ENCODE assay signal across 29 cellular contexts in the genomic region with DNA sequence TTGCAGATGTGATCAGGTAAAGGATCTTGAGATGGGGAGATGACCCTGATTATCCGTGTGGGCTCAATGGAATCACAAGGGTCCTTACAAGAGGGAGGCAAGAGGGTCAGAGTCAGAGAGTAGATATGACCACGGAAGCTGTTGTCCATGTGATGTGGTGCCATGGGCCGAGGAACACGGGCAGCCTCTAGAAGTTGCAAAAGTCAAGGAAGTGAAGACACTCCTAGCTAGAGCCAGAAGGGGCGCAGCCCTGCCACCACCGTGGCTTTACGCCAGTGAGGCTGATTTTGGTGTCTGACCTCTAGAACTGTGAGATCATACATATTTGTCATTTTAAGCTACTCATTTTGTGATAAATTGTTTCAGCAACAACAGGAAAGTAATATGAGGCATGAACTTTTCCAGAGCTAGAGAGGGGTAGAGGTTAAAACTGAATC.
DNase-seq lines count a peak whose midpoint lies in the region; ATAC-seq and TF ChIP-seq lines count a peak whose summit lies in the region.
"Had no signal": no experiment of that assay in that cellular context is flagged by ENCODE, and none has a peak within 500 bp of the region (broad histone marks: within the 10 kb centered on the region; RNA-seq: fewer than 3 reads in every experiment).

No MANE protein-coding gene starts in this region.

- no peaks in the 10 kb centered on the region for H4K20me1 ChIP-seq in GM23248 (ENCODE audit: insufficient read depth)

- no peaks in the 10 kb centered on the region for H3K9me3 ChIP-seq in GM23248 (ENCODE audit: low read depth)
- H3K9me3 ChIP-seq: esophagus squamous epithelium, gastrocnemius medialis, vagina had no signal

- DNase-seq in CD14-positive monocyte (ENCODE audit: low spot score), result no peak
- DNase-seq in GM23248, result peak; percentile 18
- peak; percentile 44 for DNase-seq in left lobe of liver (ENCODE audit: low spot score)
- peak in 1 of 2 donors; percentile 42 for DNase-seq in stimulated activated effector memory CD8-positive, alpha-beta T cell treated with anti-CD3 and anti-CD28 coated beads, Interleukin-12 subunit alpha, Interleukin-12 subunit beta, amount 100 ng/mL, for 72 hours (ENCODE audit: low spot score in 2 of 2)
- DNase-seq in progenitor cell of endocrine pancreas (ENCODE audit: low spot score, unreplicated experiment), result no peak
- no peak for DNase-seq in GM19238 (ENCODE audit: insufficient read length, low spot score)
- DNase-seq in kidney glomerular epithelial cell (lab: John Stamatoyannopoulos, UW), result no peak
- DNase-seq: activated CD4-positive, alpha-beta memory T cell treated with anti-CD3 and anti-CD28 coated beads, Interleukin-2, amount 10 ng/mL, durations not matched to agents 7 days and 5 days; activated effector memory CD4-positive, alpha-beta T cell treated with Interleukin-2 at 50 U/mL for 16 hours; dermis blood vessel endothelial cell; DND-41; esophagus squamous epithelium; hippocampal formation; KBM-7; left colon; midbrain; naive thymus-derived CD8-positive, alpha-beta T cell; NCI-H1436; NCI-H2107; NCI-H446 treated with DMSO at 0.1 percent for 48 hours; occipital lobe; substantia nigra; T-helper 1 cell had no signal

- no peak overlapping the region for H3K9ac ChIP-seq in GM23248

- H3K36me3 Mint-ChIP-seq in CD14-positive monocyte, result no peaks in the 10 kb centered on the region
- no peaks in the 10 kb centered on the region for H3K36me3 Mint-ChIP-seq in stimulated activated effector memory CD8-positive, alpha-beta T cell treated with anti-CD3 and anti-CD28 coated beads, Interleukin-12 subunit alpha, Interleukin-12 subunit beta, amount 100 ng/mL, for 72 hours
- H3K36me3 Mint-ChIP-seq in progenitor cell of endocrine pancreas (ENCODE audit: insufficient read depth), result no peaks in the 10 kb centered on the region

- TF ChIP-seq CTCF in CD14-positive monocyte (IDR thresholded peaks at IDR 0.05) (peak; percentile 25), progenitor cell of endocrine pancreas (IDR thresholded peaks at IDR 0.05; ENCODE audit: unreplicated experiment) (no peak)

- no peaks in the 10 kb centered on the region for H3K27me3 ChIP-seq in GM23248 (replicated peaks; ENCODE audit: insufficient read depth)
- H3K27me3 ChIP-seq: gastrocnemius medialis, vagina had no signal

- in situ Hi-C loops in GM23248 (cut with MboI), result no loop called here

- no peak overlapping the region for H3K4me2 ChIP-seq in GM23248 (ENCODE audit: unreplicated experiment)

- no peaks in the 10 kb centered on the region for H3K9me2 ChIP-seq in GM23248 (ENCODE audit: insufficient read depth)

- intact Hi-C loops in CD14-positive monocyte (cut with micrococcal nuclease), result no loop called here

- H3K27me3 Mint-ChIP-seq in CD14-positive monocyte (ENCODE audit: low read depth in 3 of 3) (peaks cover 3 to 8% (median 5%) of the 10 kb centered on the region in 3 donors), progenitor cell of endocrine pancreas (peaks cover 20% of the 10 kb centered on the region)

- H3K27ac Mint-ChIP-seq in CD14-positive monocyte (peak overlapping the region in 1 of 7 donors; percentile 13), progenitor cell of endocrine pancreas (no peak overlapping the region)
- H3K27ac Mint-ChIP-seq in stimulated activated effector memory CD8-positive, alpha-beta T cell treated with anti-CD3 and anti-CD28 coated beads, Interleukin-12 subunit alpha, Interleukin-12 subunit beta, amount 100 ng/mL, for 72 hours, result peak overlapping the region; percentile 14
- H3K27ac Mint-ChIP-seq: activated CD4-positive, alpha-beta memory T cell treated with anti-CD3 and anti-CD28 coated beads, Interleukin-2, amount 10 ng/mL, durations not matched to agents 7 days and 5 days had no signal

- H3K9me3 Mint-ChIP-seq in CD14-positive monocyte, result peaks cover 3 to 10% (median 4%) of the 10 kb centered on the region in 7 donors
- H3K9me3 Mint-ChIP-seq in stimulated activated effector memory CD8-positive, alpha-beta T cell treated with anti-CD3 and anti-CD28 coated beads, Interleukin-12 subunit alpha, Interleukin-12 subunit beta, amount 100 ng/mL, for 72 hours, result no peaks in the 10 kb centered on the region
- peaks cover 3% of the 10 kb centered on the region for H3K9me3 Mint-ChIP-seq in progenitor cell of endocrine pancreas (ENCODE audit: low read depth)
- H3K9me3 Mint-ChIP-seq: activated CD4-positive, alpha-beta memory T cell treated with anti-CD3 and anti-CD28 coated beads, Interleukin-2, amount 10 ng/mL, durations not matched to agents 7 days and 5 days; central memory CD8-positive, alpha-beta T cell had no signal

- ATAC-seq in left lobe of liver, result no peak
- ATAC-seq in stimulated activated effector memory CD8-positive, alpha-beta T cell treated with anti-CD3 and anti-CD28 coated beads, Interleukin-12 subunit alpha, Interleukin-12 subunit beta, amount 100 ng/mL, for 72 hours, result no peak
- ATAC-seq in GM18873 (IDR thresholded peaks at IDR 0.05; ENCODE audit: low FRiP score, unreplicated experiment), result no peak
- ATAC-seq: activated CD4-positive, CD25-positive, alpha-beta regulatory T cell treated with anti-CD3 and anti-CD28 coated beads, Interleukin-2, amount 50 U/mL, for 24 hours; left colon; naive thymus-derived CD8-positive, alpha-beta T cell had no signal

- H3K4me1 Mint-ChIP-seq in CD14-positive monocyte (peaks cover 14% of the 10 kb centered on the region), progenitor cell of endocrine pancreas (ENCODE audit: low read depth) (peaks cover 5% of the 10 kb centered on the region)
- H3K4me1 Mint-ChIP-seq in stimulated activated effector memory CD8-positive, alpha-beta T cell treated with anti-CD3 and anti-CD28 coated beads, Interleukin-12 subunit alpha, Interleukin-12 subunit beta, amount 100 ng/mL, for 72 hours, result no peaks in the 10 kb centered on the region
- H3K4me1 Mint-ChIP-seq: activated CD4-positive, alpha-beta memory T cell treated with anti-CD3 and anti-CD28 coated beads, Interleukin-2, amount 10 ng/mL, durations not matched to agents 7 days and 5 days; central memory CD8-positive, alpha-beta T cell had no signal

- H3K36me3 ChIP-seq in GM23248 (ENCODE audit: low read depth), result no peaks in the 10 kb centered on the region
- H3K36me3 ChIP-seq: esophagus squamous epithelium, gastrocnemius medialis, vagina had no signal

- no peaks in the 10 kb centered on the region for H3F3A ChIP-seq in GM23248 (ENCODE audit: insufficient read depth)

- peaks cover 19% of the 10 kb centered on the region; the same call in 1 of the 2 replicates for H3K4me1 ChIP-seq in GM23248 (ENCODE audit: insufficient read depth)

- H3K4me3 Mint-ChIP-seq in CD14-positive monocyte, result no peak overlapping the region
- H3K4me3 Mint-ChIP-seq in stimulated activated effector memory CD8-positive, alpha-beta T cell treated with anti-CD3 and anti-CD28 coated beads, Interleukin-12 subunit alpha, Interleukin-12 subunit beta, amount 100 ng/mL, for 72 hours, result no peak overlapping the region
- no peak overlapping the region for H3K4me3 Mint-ChIP-seq in progenitor cell of endocrine pancreas (ENCODE audit: low read depth)
- H3K4me3 Mint-ChIP-seq: activated CD4-positive, alpha-beta memory T cell treated with anti-CD3 and anti-CD28 coated beads, Interleukin-2, amount 10 ng/mL, durations not matched to agents 7 days and 5 days; central memory CD8-positive, alpha-beta T cell; naive thymus-derived CD8-positive, alpha-beta T cell had no signal

- 85 to 90% methylated on average over 7 of the region's 7 CpGs for WGBS in GM23248 (ENCODE audit: low coverage in 1 of 2, low lambda C conversion rate in 2 of 2, missing lambda C conversion rate in 2 of 2), 2 experiments

- no peak overlapping the region for H3K4me3 ChIP-seq in GM23248
- H3K4me3 ChIP-seq: esophagus squamous epithelium, gastrocnemius medialis, vagina had no signal

- no peak overlapping the region for H2AFZ ChIP-seq in GM23248

- no peak overlapping the region for H3K27ac ChIP-seq in GM23248
- H3K27ac ChIP-seq: C4-2B, gastrocnemius medialis, vagina had no signal

- no peaks in the 10 kb centered on the region for H3K79me2 ChIP-seq in GM23248 (ENCODE audit: insufficient read depth)

Comparison
In these comparisons a context has a peak if more than half of its experiments do, and no peak if none do; other contexts are left out.
1. DNase-seq: peak in GM23248 (single experiment) and left lobe of liver (single experiment); none in CD14-positive monocyte (single experiment), progenitor cell of endocrine pancreas (single experiment), GM19238 (single experiment) and kidney glomerular epithelial cell (single experiment).